ENCODE assay signal across 1 cellular context in the genomic region with DNA sequence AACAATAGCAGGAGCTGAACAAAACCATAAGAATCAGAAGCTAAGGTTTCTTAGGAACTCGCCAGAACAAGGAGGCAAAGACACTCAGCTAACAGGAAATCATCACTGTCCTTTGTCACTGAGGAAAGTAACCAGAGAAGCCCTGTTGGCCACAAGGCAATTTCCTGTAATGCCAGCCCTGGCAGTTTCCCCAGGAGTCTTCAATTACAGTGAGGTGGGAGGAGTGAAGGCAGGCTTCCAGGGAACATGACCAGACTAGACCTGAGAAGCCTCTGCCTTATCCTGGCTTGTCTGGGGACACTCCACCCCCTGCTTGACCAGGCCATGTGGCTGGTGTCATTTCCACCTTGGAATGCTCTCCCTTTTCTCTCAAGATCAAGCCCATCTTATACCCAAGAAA.
TF ChIP-seq lines count a peak whose summit lies in the region.

No MANE protein-coding gene starts in this region.

TF ChIP-seq in IMR-90, 13 proteins besides CTCF, POLR2A, EP300 and RAD21 (continued from another document):
- TF ChIP-seq, protein P1, sequence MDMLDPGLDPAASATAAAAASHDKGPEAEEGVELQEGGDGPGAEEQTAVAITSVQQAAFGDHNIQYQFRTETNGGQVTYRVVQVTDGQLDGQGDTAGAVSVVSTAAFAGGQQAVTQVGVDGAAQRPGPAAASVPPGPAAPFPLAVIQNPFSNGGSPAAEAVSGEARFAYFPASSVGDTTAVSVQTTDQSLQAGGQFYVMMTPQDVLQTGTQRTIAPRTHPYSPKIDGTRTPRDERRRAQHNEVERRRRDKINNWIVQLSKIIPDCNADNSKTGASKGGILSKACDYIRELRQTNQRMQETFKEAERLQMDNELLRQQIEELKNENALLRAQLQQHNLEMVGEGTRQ (IDR thresholded peaks at IDR 0.05; ENCODE audit: low read depth, low read length) = no peak
- no peak for TF ChIP-seq SMC3 (IDR thresholded peaks at IDR 0.05; ENCODE audit: low read depth, low read length)
- TF ChIP-seq CEBPB (IDR thresholded peaks at IDR 0.05; ENCODE audit: low read depth, low read length) = no peak
- no peak for TF ChIP-seq MAFK (IDR thresholded peaks at IDR 0.05; ENCODE audit: low read depth, low read length)
- TF ChIP-seq CHD1 (IDR thresholded peaks at IDR 0.05; ENCODE audit: low read depth, low read length) = no peak
- TF ChIP-seq MAZ (IDR thresholded peaks at IDR 0.05; ENCODE audit: borderline replicate concordance, low read depth, low read length) = no peak
- TF ChIP-seq MXI1 (IDR thresholded peaks at IDR 0.05; ENCODE audit: borderline replicate concordance, low read depth, low read length) = no peak
- TF ChIP-seq NFE2L2 (IDR thresholded peaks at IDR 0.05; ENCODE audit: low read depth, low read length) = no peak
TF ChIP-seq in IMR-90: peak in this region for 0.
